8 cellular contexts compared by ENCODE assay signal in genomic region chr12:57766464-57767311, GRCh38. TPM values are rescaled to one million over a fixed set of nuclear protein-coding genes. Genes with fewer than 3 reads are reported as not detected.
DNase-seq lines count a peak whose midpoint lies in the region; ATAC-seq and TF ChIP-seq lines count a peak whose summit lies in the region.

Gene CYP27B1 (minus strand): TSS chr12:57767078. CDS start chr12:57767041, 37 bp downstream.

- intact Hi-C loops in ascending aorta (cut with DNase I): loop anchor here (5.0 kb wide), 1 partner anchor 39 kb away; no protein-coding TSS in a partner anchor
- intact Hi-C loops in thyroid gland (cut with DNase I): no loop called here

- peak within 1 kb of the TSS; percentile 5 for H3K9ac ChIP-seq in HUES6 (ENCODE audit: low read length)

- DNase-seq in BJ (ENCODE audit: low read depth) (no peak), ascending aorta (ENCODE audit: low spot score in 2 of 2) (no peak), islet precursor cell (peak; percentile 72), thyroid gland (peak; percentile 91 to 97), germinal center (ENCODE audit: low spot score) (no peak), omental fat pad (ENCODE audit: low spot score) (no peak), NCI-H2227 (lab: John Stamatoyannopoulos, UW; ENCODE audit: unreplicated experiment) (no peak)

- peak in 1 of 2 donors; percentile 3 for TF ChIP-seq POLR2A in thyroid gland (IDR thresholded peaks at IDR 0.05)

- H3K4me3 ChIP-seq in BJ (ENCODE audit: low read depth, low read length) (peak within 1 kb of the TSS; percentile 11), HUES6 (ENCODE audit: low read depth, low read length) (peak within 1 kb of the TSS; percentile 64), ascending aorta (peak within 1 kb of the TSS; percentile 43 to 63), thyroid gland (replicated peaks in 1 of 3) (peak within 1 kb of the TSS; percentile 10 to 37 (median 18))

- CTCF ChIA-PET in BJ (lab: Yijun Ruan, JAX): interaction anchor here (0.5 to 2.0 kb wide), 5 partner anchors 10 to 70 kb away, joined by 3 to 12 read pairs (median 3); no protein-coding TSS in a partner anchor

- peaks cover 2% of the 10 kb centered on the region; the same call in 1 of the 2 replicates for H3K36me3 ChIP-seq in BJ (ENCODE audit: control insufficient read depth, insufficient read depth, low read length)
- H3K36me3 ChIP-seq in HUES6 (ENCODE audit: control insufficient read depth, insufficient read depth, low read length): peaks cover 28% of the 10 kb centered on the region
- H3K36me3 ChIP-seq in ascending aorta: no peaks in the 10 kb centered on the region
- no peaks in the 10 kb centered on the region for H3K36me3 ChIP-seq in thyroid gland

- TF ChIP-seq CTCF in BJ (IDR thresholded peaks at IDR 0.05; ENCODE audit: insufficient read depth, low read depth, low read length): 0 out of 2 replicates have a peak, but pooled peaks have one; percentile 5
- TF ChIP-seq CTCF in ascending aorta (IDR thresholded peaks at IDR 0.05): no peak
- TF ChIP-seq CTCF in thyroid gland (IDR thresholded peaks at IDR 0.05): no peak
- TF ChIP-seq CTCF in omental fat pad (IDR thresholded peaks at IDR 0.05): no peak

- peaks cover 8% of the 10 kb centered on the region; the same call in 1 of the 2 replicates for H3K27me3 ChIP-seq in BJ (ENCODE audit: control insufficient read depth, insufficient read depth, low read length)
- H3K27me3 ChIP-seq in HUES6 (ENCODE audit: control insufficient read depth, insufficient read depth, low read length): peaks cover 59% of the 10 kb centered on the region
- H3K27me3 ChIP-seq in ascending aorta: no peaks in the 10 kb centered on the region
- no peaks in the 10 kb centered on the region for H3K27me3 ChIP-seq in thyroid gland

- H3K27ac ChIP-seq in HUES6 (ENCODE audit: low read depth, low read length) (no peak within 1 kb of the TSS), ascending aorta (no peak within 1 kb of the TSS), thyroid gland (peak within 1 kb of the TSS in 2 of 3 donors; percentile 27 to 49)

- POLR2A ChIA-PET in BJ (lab: Charles Lee): interaction anchor here (0.5 kb wide), 1 partner anchor 80 kb away, joined by 6 read pairs; the partner anchor contains the start of gene CTDSP2

- H3K9me3 ChIP-seq in HUES6 (ENCODE audit: control insufficient read depth, insufficient read depth, low read depth, low read length) (no peaks in the 10 kb centered on the region), ascending aorta (no peaks in the 10 kb centered on the region), thyroid gland (no peaks in the 10 kb centered on the region)

- no peak for ATAC-seq in omental fat pad (ENCODE audit: low FRiP score)

- peaks cover 23% of the 10 kb centered on the region for H3K4me1 ChIP-seq in HUES6 (ENCODE audit: control insufficient read depth, insufficient read depth, low read length)
- peaks cover 0 to 32% of the 10 kb centered on the region in 2 donors for H3K4me1 ChIP-seq in ascending aorta
- H3K4me1 ChIP-seq in thyroid gland: peaks cover 36 to 52% of the 10 kb centered on the region in 2 donors

- 4 to 5% methylated on average over 34 of the region's 38 CpGs for WGBS in thyroid gland, 2 donors

RNA-seq across cellular contexts. Expression of gene CYP27B1, which starts in this region (rescaled TPM):
- polyA plus RNA-seq in BJ (2011; rRNA removed): 0.76 and 0.91 TPM in 2 replicates
- polyA minus RNA-seq in BJ (2011; rRNA and poly(A)+ RNA removed): 0.43 and 1.1 TPM in 2 replicates
- total RNA-seq in ascending aorta (not detected), thyroid gland (10 to 100 TPM in 2 of 4 donors, 1 to 10 TPM in 2; 2.7 to 13.0 (median 10.0) TPM), omental fat pad (1 to 10 TPM in 2 of 4 donors, under 1 TPM in 1, not detected in 1; 0.19 to 5.6 (median 2.8) TPM)

Comparison
In these comparisons a context has a peak if more than half of its experiments do, and no peak if none do; other contexts are left out.
1. DNase-seq: peak in islet precursor cell (single experiment) and thyroid gland (2 of 2); none in BJ (single experiment), ascending aorta (0 of 2), germinal center (single experiment), omental fat pad (single experiment) and NCI-H2227 (single experiment).
2. H3K4me3 ChIP-seq: peak in every context shown above with its lines; median percentile 64 in HUES6; 53 in ascending aorta; 18 in thyroid gland; 11 in BJ.
3. H3K27ac ChIP-seq: peak in thyroid gland (2 of 3); none in HUES6 (single experiment) and ascending aorta (0 of 2).